ENCODE assay signal across 7 cellular contexts in genomic region chr3:150830094-150830681, GRCh38.
DNase-seq lines count a peak whose midpoint lies in the region; TF ChIP-seq lines count a peak whose summit lies in the region.

No MANE protein-coding gene starts in this region.

- CTCF ChIA-PET in PC-9 (lab: Charles Lee) = interaction anchor here (0.5 to 0.7 kb wide), 2 partner anchors 10 to 106 kb away, joined by 4 to 20 read pairs; no protein-coding TSS in a partner anchor

- H3K79me2 ChIP-seq in GM23248 (ENCODE audit: insufficient read depth) (no peaks in the 10 kb centered on the region), PC-9 (ENCODE audit: low read depth) (no peaks in the 10 kb centered on the region)

- intact Hi-C loops in PC-9 (cut with micrococcal nuclease; ENCODE audit: unreplicated experiment) (no loop called here), stomach (cut with DNase I; ENCODE audit: low total_unique reads) (no loop called here)

- H3K4me1 ChIP-seq in GM23248 (ENCODE audit: insufficient read depth) (no peaks in the 10 kb centered on the region), PC-9 (replicated peaks; ENCODE audit: insufficient read depth) (no peaks in the 10 kb centered on the region), stomach (no peaks in the 10 kb centered on the region)

- H3K9me3 ChIP-seq in GM23248 (ENCODE audit: low read depth) (no peaks in the 10 kb centered on the region), PC-9 (ENCODE audit: insufficient read depth, low read depth) (no peaks in the 10 kb centered on the region), stomach (no peaks in the 10 kb centered on the region)

- TF ChIP-seq EP300 in stomach (IDR thresholded peaks at IDR 0.05) = no peak

- WGBS in GM23248 (ENCODE audit: low coverage in 1 of 2, low lambda C conversion rate in 2 of 2, missing lambda C conversion rate in 2 of 2), 2 experiments = 63% methylated on average over 6 of the region's 6 CpGs
- 79 to 86% (median 82%) methylated on average over 6 of the region's 6 CpGs for WGBS in stomach, 5 donors

- H3K9me2 ChIP-seq in GM23248 (ENCODE audit: insufficient read depth) = no peaks in the 10 kb centered on the region
- no peaks in the 10 kb centered on the region for H3K9me2 ChIP-seq in PC-9 (ENCODE audit: insufficient read depth)

- peak; percentile 65 for TF ChIP-seq CTCF in GM12872 (IDR thresholded peaks at IDR 0.05; ENCODE audit: insufficient read depth, low read depth, low read length)
- TF ChIP-seq CTCF in PC-9 (conservative IDR thresholded peaks at IDR 0.05) = peak; percentile 54
- TF ChIP-seq CTCF in stomach (IDR thresholded peaks at IDR 0.05) = no peak

- H3K27me3 ChIP-seq in GM23248 (replicated peaks; ENCODE audit: insufficient read depth) = peaks cover 35% of the 10 kb centered on the region
- H3K27me3 ChIP-seq in PC-9 (ENCODE audit: insufficient read depth, low read depth) = no peaks in the 10 kb centered on the region
- peaks cover 0 to 7% (median 0%) of the 10 kb centered on the region in 3 donors for H3K27me3 ChIP-seq in stomach

- in situ Hi-C loops in GM23248 (cut with MboI) = no loop called here

- no TSS peak for BruUV-seq in PC-9 (replicated peaks; lab: Mats Ljungman, UMichigan)

- POLR2A ChIA-PET in PC-9 (lab: Charles Lee; ENCODE audit: unreplicated experiment) = interaction anchor here (0.6 kb wide), 1 partner anchor 17 kb away, joined by 5 read pairs; no protein-coding TSS in a partner anchor

- H3K27ac ChIP-seq in GM23248 = no peak overlapping the region
- no peak overlapping the region for H3K27ac ChIP-seq in PC-9
- no peak overlapping the region for H3K27ac ChIP-seq in stomach

- H3K9ac ChIP-seq in GM23248 = no peak overlapping the region

- H3K36me3 ChIP-seq in GM23248 (ENCODE audit: low read depth) = no peaks in the 10 kb centered on the region
- H3K36me3 ChIP-seq in PC-9 (ENCODE audit: low read depth) = no peaks in the 10 kb centered on the region
- H3K36me3 ChIP-seq in stomach = no peaks in the 10 kb centered on the region

- H4K20me1 ChIP-seq in GM23248 (ENCODE audit: insufficient read depth) (no peaks in the 10 kb centered on the region), PC-9 (ENCODE audit: insufficient read depth) (no peaks in the 10 kb centered on the region)

- DNase-seq in GM23248 (peak; percentile 8), PC-9 (no peak), iPS-NIHi7 (ENCODE audit: extremely low spot score) (peak; percentile 53), NCI-H1105 (lab: John Stamatoyannopoulos, UW) (no peak), stomach (no peak)
- DNase-seq in stimulated activated CD4-positive, alpha-beta T cell treated with anti-CD3 and anti-CD28 coated beads, Interleukin-1b, Interleukin-23, amount 100 ng/mL, for 48 hours = no peak

- H3K4me3 ChIP-seq in GM23248 = no peak overlapping the region
- no peak overlapping the region for H3K4me3 ChIP-seq in PC-9
- no peak overlapping the region for H3K4me3 ChIP-seq in stomach

- H2AFZ ChIP-seq in GM23248 = no peak overlapping the region
- no peak overlapping the region for H2AFZ ChIP-seq in PC-9

- TF ChIP-seq POLR2A in stomach (IDR thresholded peaks at IDR 0.05) = no peak

- H3F3A ChIP-seq in GM23248 (ENCODE audit: insufficient read depth) = no peaks in the 10 kb centered on the region
- H3F3A ChIP-seq in PC-9 (ENCODE audit: insufficient read depth, low read depth) = no peaks in the 10 kb centered on the region

- no peak overlapping the region for H3K4me2 ChIP-seq in GM23248 (ENCODE audit: unreplicated experiment)
- H3K4me2 ChIP-seq in PC-9 = no peak overlapping the region

Comparison
In these comparisons a context has a peak if more than half of its experiments do, and no peak if none do; other contexts are left out.
1. CTCF ChIP-seq: peak in GM12872 (single experiment) and PC-9 (single experiment); none in stomach (0 of 7).
2. DNase-seq: peak in GM23248 (single experiment) and iPS-NIHi7 (single experiment); none in PC-9 (0 of 2), NCI-H1105 (single experiment), stomach (single experiment) and stimulated activated CD4-positive, alpha-beta T cell treated with anti-CD3 and anti-CD28 coated beads, Interleukin-1b, Interleukin-23, amount 100 ng/mL, for 48 hours (single experiment).